32 cellular contexts compared by ENCODE assay signal in genomic region chr16:65697516-65697915, GRCh38.
"Had no signal": no experiment of that assay in that cellular context is flagged by ENCODE, and none has a peak within 500 bp of the region (broad histone marks: within the 10 kb centered on the region; RNA-seq: fewer than 3 reads in every experiment).

No MANE protein-coding gene starts in this region.

- H3K27ac ChIP-seq: adrenal gland, body of pancreas, epithelial cell of prostate, esophagus squamous epithelium, gastroesophageal sphincter, heart right ventricle, WERI-Rb-1 had no signal

- ATAC-seq: activated CD4-positive, CD25-positive, alpha-beta regulatory T cell treated with anti-CD3 and anti-CD28 coated beads, Interleukin-2, amount 50 U/mL, for 24 hours; activated CD8-positive, alpha-beta T cell treated with anti-CD3 and anti-CD28 coated beads for 36 hours; activated naive CD8-positive, alpha-beta T cell treated with anti-CD3 and anti-CD28 coated beads, Interleukin-2, amount 50 U/mL, for 24 hours; activated T-cell treated with anti-CD3 and anti-CD28 coated beads, Interleukin-2, amount 50 U/mL, for 4 hours; activated T-helper 17 cell treated with anti-CD3 and anti-CD28 coated beads, Interleukin-2, amount 50 U/mL, for 72 hours; body of pancreas; gastroesophageal sphincter; heart right ventricle; T-helper 17 cell had no signal

- DNase-seq: activated B cell treated with CpG ODN at 0.5 μM for 24 hours; activated CD4-positive, alpha-beta T cell treated with anti-CD3 and anti-CD28 coated beads for 48 hours; activated CD4-positive, alpha-beta T cell treated with anti-CD3 and anti-CD28 coated beads, Interleukin-2, amount 50 U/mL, for 1 hour; activated CD4-positive, alpha-beta T cell treated with anti-CD3 and anti-CD28 coated beads, Interleukin-2, amount 50 U/mL, for 48 hours; activated CD8-positive, alpha-beta memory T cell treated with anti-CD3 and anti-CD28 coated beads for 24 hours; activated CD8-positive, alpha-beta T cell treated with anti-CD3 and anti-CD28 coated beads for 36 hours; activated effector memory CD4-positive, alpha-beta T cell treated with Interleukin-2 at 50 U/mL for 16 hours; activated gamma-delta T cell treated with Interleukin-2 at 50 U/mL for 16 hours; activated naive CD4-positive, alpha-beta T cell treated with anti-CD3 and anti-CD28 coated beads, Interleukin-2, amount 50 U/mL, for 16 hours; activated naive CD4-positive, alpha-beta T cell treated with Interleukin-2 at 50 U/mL for 16 hours; activated naive CD8-positive, alpha-beta T cell treated with anti-CD3 and anti-CD28 coated beads for 36 hours; activated naive CD8-positive, alpha-beta T cell treated with anti-CD3 and anti-CD28 coated beads, Interleukin-2, amount 50 U/mL, for 24 hours; activated T-cell treated with anti-CD3 and anti-CD28 coated beads, Interleukin-2, amount 50 U/mL, for 4 hours; adrenal gland; amygdala; aorta; body of pancreas; caudate nucleus; cortex of kidney; dermis blood vessel endothelial cell; effector CD8-positive, alpha-beta T cell; esophagus squamous epithelium; foreskin melanocyte; heart right ventricle; T-helper 17 cell; T1000; WERI-Rb-1 had no signal

- H3K9me3 ChIP-seq: adrenal gland, body of pancreas, esophagus squamous epithelium, gastroesophageal sphincter, heart right ventricle had no signal

- H3K4me1 ChIP-seq: adrenal gland, body of pancreas, esophagus squamous epithelium had no signal

- H3K4me3 ChIP-seq: adrenal gland, body of pancreas, esophagus squamous epithelium, gastroesophageal sphincter, heart right ventricle had no signal

- H3K9me3 Mint-ChIP-seq: activated CD8-positive, alpha-beta T cell treated with anti-CD3 and anti-CD28 coated beads for 36 hours; activated naive CD8-positive, alpha-beta T cell treated with anti-CD3 and anti-CD28 coated beads for 36 hours; activated T-cell treated with anti-CD3 and anti-CD28 coated beads, Interleukin-2, amount 50 U/mL, for 4 hours had no signal

- H3K36me3 Mint-ChIP-seq: activated naive CD8-positive, alpha-beta T cell treated with anti-CD3 and anti-CD28 coated beads for 36 hours had no signal

- H3K27ac Mint-ChIP-seq: activated B cell treated with CpG ODN at 0.5 μM for 24 hours; activated CD8-positive, alpha-beta T cell treated with anti-CD3 and anti-CD28 coated beads for 36 hours; activated naive CD8-positive, alpha-beta T cell treated with anti-CD3 and anti-CD28 coated beads for 36 hours; activated naive CD8-positive, alpha-beta T cell treated with anti-CD3 and anti-CD28 coated beads, Interleukin-2, amount 50 U/mL, for 24 hours; activated T-helper 17 cell treated with anti-CD3 and anti-CD28 coated beads, Interleukin-2, amount 50 U/mL, for 72 hours; T-helper 17 cell; T-helper 2 cell treated with Interferon-gamma antibody and Interleukin-4, amounts not matched to agents 5 μg/mL and 100 μg/mL, for 36 hours had no signal

- H3K27me3 ChIP-seq: adrenal gland, body of pancreas, esophagus squamous epithelium, gastroesophageal sphincter had no signal

- H3K36me3 ChIP-seq: adrenal gland, esophagus squamous epithelium, gastroesophageal sphincter, heart right ventricle, WERI-Rb-1 had no signal
